1 cellular context compared by ENCODE assay signal in the genomic region with DNA sequence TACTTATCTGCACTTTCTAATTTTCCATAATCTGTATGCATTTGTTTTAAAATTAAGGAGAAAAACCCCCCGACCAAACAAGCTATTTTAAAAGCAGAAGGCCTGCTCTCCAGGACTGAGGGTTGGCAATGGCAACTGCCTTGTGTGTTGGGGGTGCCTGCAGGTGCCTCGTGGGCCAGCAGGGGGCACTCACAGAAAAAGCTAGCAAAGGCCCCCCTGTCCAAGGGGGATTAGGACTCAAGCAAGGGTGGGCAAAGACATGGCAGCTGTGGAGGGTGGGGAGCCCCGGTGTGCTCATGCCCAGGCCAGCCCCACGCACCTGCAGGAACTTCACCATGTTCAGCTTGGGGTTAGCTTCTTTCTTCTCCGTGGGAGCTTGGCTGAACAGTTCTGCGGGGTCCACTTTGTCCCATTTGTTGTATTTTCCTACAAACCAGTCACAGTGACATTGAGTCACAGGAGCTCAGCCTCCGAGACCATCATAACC.
TF ChIP-seq lines count a peak whose summit lies in the region.

No MANE protein-coding gene starts in this region.

TF ChIP-seq in H1, 55 proteins besides CTCF, POLR2A, EP300 and RAD21 (continued from another document):
- no peak for TF ChIP-seq KDM1A (IDR thresholded peaks at IDR 0.05; ENCODE audit: borderline replicate concordance, low read length)
- no peak for TF ChIP-seq SP4 (IDR thresholded peaks at IDR 0.05; ENCODE audit: low read length)
- TF ChIP-seq SP1 (IDR thresholded peaks at IDR 0.05; ENCODE audit: low read depth, low read length): no peak
- TF ChIP-seq, protein P1, sequence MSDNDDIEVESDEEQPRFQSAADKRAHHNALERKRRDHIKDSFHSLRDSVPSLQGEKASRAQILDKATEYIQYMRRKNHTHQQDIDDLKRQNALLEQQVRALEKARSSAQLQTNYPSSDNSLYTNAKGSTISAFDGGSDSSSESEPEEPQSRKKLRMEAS (IDR thresholded peaks at IDR 0.05): no peak
- no peak for TF ChIP-seq SIX5 (IDR thresholded peaks at IDR 0.05; ENCODE audit: low read depth, low read length)
- TF ChIP-seq SIRT6 (IDR thresholded peaks at IDR 0.05; ENCODE audit: low read length): no peak
- no peak for TF ChIP-seq CEBPB (IDR thresholded peaks at IDR 0.05; ENCODE audit: low read depth, low read length)
- TF ChIP-seq, protein P2, sequence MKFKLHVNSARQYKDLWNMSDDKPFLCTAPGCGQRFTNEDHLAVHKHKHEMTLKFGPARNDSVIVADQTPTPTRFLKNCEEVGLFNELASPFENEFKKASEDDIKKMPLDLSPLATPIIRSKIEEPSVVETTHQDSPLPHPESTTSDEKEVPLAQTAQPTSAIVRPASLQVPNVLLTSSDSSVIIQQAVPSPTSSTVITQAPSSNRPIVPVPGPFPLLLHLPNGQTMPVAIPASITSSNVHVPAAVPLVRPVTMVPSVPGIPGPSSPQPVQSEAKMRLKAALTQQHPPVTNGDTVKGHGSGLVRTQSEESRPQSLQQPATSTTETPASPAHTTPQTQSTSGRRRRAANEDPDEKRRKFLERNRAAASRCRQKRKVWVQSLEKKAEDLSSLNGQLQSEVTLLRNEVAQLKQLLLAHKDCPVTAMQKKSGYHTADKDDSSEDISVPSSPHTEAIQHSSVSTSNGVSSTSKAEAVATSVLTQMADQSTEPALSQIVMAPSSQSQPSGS (IDR thresholded peaks at IDR 0.05; ENCODE audit: low read length): no peak
- TF ChIP-seq, protein P3, sequence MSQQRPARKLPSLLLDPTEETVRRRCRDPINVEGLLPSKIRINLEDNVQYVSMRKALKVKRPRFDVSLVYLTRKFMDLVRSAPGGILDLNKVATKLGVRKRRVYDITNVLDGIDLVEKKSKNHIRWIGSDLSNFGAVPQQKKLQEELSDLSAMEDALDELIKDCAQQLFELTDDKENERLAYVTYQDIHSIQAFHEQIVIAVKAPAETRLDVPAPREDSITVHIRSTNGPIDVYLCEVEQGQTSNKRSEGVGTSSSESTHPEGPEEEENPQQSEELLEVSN (IDR thresholded peaks at IDR 0.05): no peak
- TF ChIP-seq, protein P4, sequence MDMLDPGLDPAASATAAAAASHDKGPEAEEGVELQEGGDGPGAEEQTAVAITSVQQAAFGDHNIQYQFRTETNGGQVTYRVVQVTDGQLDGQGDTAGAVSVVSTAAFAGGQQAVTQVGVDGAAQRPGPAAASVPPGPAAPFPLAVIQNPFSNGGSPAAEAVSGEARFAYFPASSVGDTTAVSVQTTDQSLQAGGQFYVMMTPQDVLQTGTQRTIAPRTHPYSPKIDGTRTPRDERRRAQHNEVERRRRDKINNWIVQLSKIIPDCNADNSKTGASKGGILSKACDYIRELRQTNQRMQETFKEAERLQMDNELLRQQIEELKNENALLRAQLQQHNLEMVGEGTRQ (IDR thresholded peaks at IDR 0.05; ENCODE audit: low read length): no peak
- TF ChIP-seq SIN3A (conservative IDR thresholded peaks at IDR 0.05 in 1 of 2, IDR thresholded peaks at IDR 0.05 in 1 of 2; ENCODE audit: low read depth in 1 of 2, low read length in 2 of 2): no peak
- no peak for TF ChIP-seq RBBP5 (IDR thresholded peaks at IDR 0.05; ENCODE audit: borderline replicate concordance, low read depth, low read length)
